Comparison of ENCODE assay signal across 14 cellular contexts in genomic region chr10:71045188-71045841, GRCh38.
DNase-seq lines count a peak whose midpoint lies in the region; ATAC-seq, FAIRE-seq and TF ChIP-seq lines count a peak whose summit lies in the region.
"Had no signal": no experiment of that assay in that cellular context is flagged by ENCODE, and none has a peak within 500 bp of the region (broad histone marks: within the 10 kb centered on the region; RNA-seq: fewer than 3 reads in every experiment).

No MANE protein-coding gene starts in this region.

- TF ChIP-seq RAD21 in GM12878 (IDR thresholded peaks at IDR 0.05; ENCODE audit: insufficient read depth, low read depth, low read length) = no peak

- BruUV-seq in GM12878 (replicated peaks; lab: Mats Ljungman, UMichigan) = no TSS peak

- peaks cover 21% of the 10 kb centered on the region for H3K27me3 Mint-ChIP-seq in nephron progenitor cell (ENCODE audit: low read depth, poor library complexity)
- H3K27me3 Mint-ChIP-seq in activated T-cell treated with anti-CD3 and anti-CD28 coated beads, Interleukin-2, amount 50 U/mL, for 24 hours = no peaks in the 10 kb centered on the region

- WGBS in GM12878 (ENCODE audit: insufficient coverage, insufficient replicate concordance, low lambda C conversion rate, missing lambda C conversion rate) = 41% methylated on average over 12 of the region's 12 CpGs

- H4K20me1 ChIP-seq in BLaER1 treated with 17β-estradiol and CSF1 and Interleukin-3, amounts not matched to agents 10 nM and 100 nM = peaks cover 0 to 19% (median 0%) of the 10 kb centered on the region in 11 experiments; a peak in 3 of 22 replicates
- H4K20me1 ChIP-seq in GM12878 (ENCODE audit: control insufficient read depth, insufficient read depth) = peaks cover under 1% of the 10 kb centered on the region; the same call in 1 of the 2 replicates

- no peaks in the 10 kb centered on the region for H3K9me3 ChIP-seq in BLaER1 treated with 17β-estradiol and CSF1 and Interleukin-3, amounts not matched to agents 10 nM and 100 nM (replicated peaks in 1 of 11)
- no peaks in the 10 kb centered on the region for H3K9me3 ChIP-seq in GM12878 (replicated peaks; ENCODE audit: control insufficient read depth, insufficient read depth, low read length)
- H3K9me3 ChIP-seq: heart left ventricle had no signal

- H3K4me3 ChIP-seq in BLaER1 treated with 17β-estradiol and CSF1 and Interleukin-3, amounts not matched to agents 10 nM and 100 nM = no peak overlapping the region
- no peak overlapping the region for H3K4me3 ChIP-seq in GM12878
- H3K4me3 ChIP-seq: heart left ventricle had no signal

- H3K4me2 ChIP-seq in BLaER1 treated with 17β-estradiol and CSF1 and Interleukin-3, amounts not matched to agents 10 nM and 100 nM = peak overlapping the region; percentile 54 to 82 (median 69)
- H3K4me2 ChIP-seq in GM12878 (ENCODE audit: control insufficient read depth, insufficient read depth) = no peak overlapping the region

- no peaks in the 10 kb centered on the region for H3K27me3 ChIP-seq in BLaER1 treated with 17β-estradiol and CSF1 and Interleukin-3, amounts not matched to agents 10 nM and 100 nM
- peaks cover 2 to 10% of the 10 kb centered on the region in 2 experiments; a peak in 3 of 4 replicates for H3K27me3 ChIP-seq in GM12878 (replicated peaks in 1 of 2; ENCODE audit: control insufficient read depth in 2 of 2, insufficient read depth in 2 of 2, low read length in 1 of 2)
- H3K27me3 ChIP-seq: heart left ventricle had no signal

- no peaks in the 10 kb centered on the region for H3K36me3 ChIP-seq in BLaER1 treated with 17β-estradiol and CSF1 and Interleukin-3, amounts not matched to agents 10 nM and 100 nM
- H3K36me3 ChIP-seq in GM12878 (ENCODE audit: control insufficient read depth in 2 of 2, insufficient read depth in 2 of 2, low read length in 1 of 2) = no peaks in the 10 kb centered on the region
- H3K36me3 ChIP-seq: heart left ventricle had no signal

- DNase-seq in NCI-H2227 (lab: John Stamatoyannopoulos, UW; ENCODE audit: unreplicated experiment) (peak; percentile 50), GM12878 (ENCODE audit: low read depth, low spot score) (no peak), nephron progenitor cell (peak; percentile 63), AG20443 (ENCODE audit: low spot score) (no peak), cerebellar nuclear complex (lab: John Stamatoyannopoulos, UW) (no peak), NCI-H2196 treated with DMSO at 0.1 percent for 48 hours (lab: John Stamatoyannopoulos, UW; ENCODE audit: unreplicated experiment) (no peak)
- DNase-seq in activated T-cell treated with anti-CD3 and anti-CD28 coated beads, Interleukin-2, amount 50 U/mL, for 24 hours = no peak
- DNase-seq: activated naive CD4-positive, alpha-beta T cell treated with anti-CD3 and anti-CD28 coated beads, Interleukin-2, amount 50 U/mL, for 16 hours; central memory CD4-positive, alpha-beta T cell; IMR-90 had no signal

- CTCF ChIA-PET in GM12878 (lab: Yijun Ruan, JAX) = no interaction called here

- peak overlapping the region; percentile 85 for H3K27ac Mint-ChIP-seq in nephron progenitor cell
- no peak overlapping the region for H3K27ac Mint-ChIP-seq in activated T-cell treated with anti-CD3 and anti-CD28 coated beads, Interleukin-2, amount 50 U/mL, for 24 hours

- TF ChIP-seq CTCF in GM12878 (IDR thresholded peaks at IDR 0.05 in 2 of 3, conservative IDR thresholded peaks at IDR 0.05 in 1 of 3; ENCODE audit: control insufficient read depth in 2 of 3, extremely low read depth in 1 of 3, insufficient read depth in 1 of 3, low read depth in 3 of 3, low read length in 3 of 3) (no peak), nephron progenitor cell (IDR thresholded peaks at IDR 0.05) (no peak)

- FAIRE-seq in GM12878 (lab: Jason Lieb, UNC) = no peak
- FAIRE-seq: TTC549 had no signal

- H3K4me3 Mint-ChIP-seq in nephron progenitor cell = peak overlapping the region; percentile 44
- no peak overlapping the region for H3K4me3 Mint-ChIP-seq in activated T-cell treated with anti-CD3 and anti-CD28 coated beads, Interleukin-2, amount 50 U/mL, for 24 hours

- RAD21 ChIA-PET in GM12878 (lab: Charles Lee; ENCODE audit: unreplicated experiment) = no interaction called here

- H3K36me3 Mint-ChIP-seq in nephron progenitor cell (ENCODE audit: low read depth) = no peaks in the 10 kb centered on the region
- H3K36me3 Mint-ChIP-seq in activated T-cell treated with anti-CD3 and anti-CD28 coated beads, Interleukin-2, amount 50 U/mL, for 24 hours (ENCODE audit: low read depth) = no peaks in the 10 kb centered on the region

- in situ Hi-C loops in GM12878 (cut with MboI) = no loop called here

- H3K4me1 ChIP-seq in BLaER1 treated with 17β-estradiol and CSF1 and Interleukin-3, amounts not matched to agents 10 nM and 100 nM = peaks cover 45 to 59% (median 48%) of the 10 kb centered on the region in 10 experiments
- H3K4me1 ChIP-seq in GM12878 (ENCODE audit: control insufficient read depth, insufficient read depth, low read length) = no peaks in the 10 kb centered on the region

- H3K27ac ChIP-seq in BLaER1 treated with 17β-estradiol and CSF1 and Interleukin-3, amounts not matched to agents 10 nM and 100 nM = peak overlapping the region in 10 of 11 experiments; percentile 1 to 71 (median 55); a peak in 17 of 22 replicates
- H3K27ac ChIP-seq in GM12878 (ENCODE audit: control insufficient read depth, insufficient read depth) = no peak overlapping the region
- H3K27ac ChIP-seq: heart left ventricle had no signal

- intact Hi-C loops in GM12878 (cut with micrococcal nuclease; ENCODE audit: unreplicated experiment) = loop anchor here (10.0 kb wide), 1 partner anchor 121 kb away; no protein-coding TSS in a partner anchor

- no peaks in the 10 kb centered on the region for H3K79me2 ChIP-seq in GM12878 (ENCODE audit: control insufficient read depth, insufficient read depth, low read length)

- H2AFZ ChIP-seq in GM12878 (ENCODE audit: control insufficient read depth, low read depth, low read length) = no peak overlapping the region

- TF ChIP-seq POLR2A in GM12878 (IDR thresholded peaks at IDR 0.05; ENCODE audit: low read depth, low read length) = no peak

- no peak for TF ChIP-seq EP300 in GM12878 (IDR thresholded peaks at IDR 0.05; ENCODE audit: borderline replicate concordance in 1 of 2, control insufficient read depth in 1 of 2, low read depth in 2 of 2, low read length in 2 of 2)

- peak overlapping the region in 8 of 11 experiments; percentile 3 to 53 (median 40); a peak in 10 of 22 replicates for H3K9ac ChIP-seq in BLaER1 treated with 17β-estradiol and CSF1 and Interleukin-3, amounts not matched to agents 10 nM and 100 nM
- H3K9ac ChIP-seq in GM12878 (ENCODE audit: control insufficient read depth, insufficient read depth, low read length) = no peak overlapping the region

- H3K9me3 Mint-ChIP-seq in nephron progenitor cell = no peaks in the 10 kb centered on the region
- no peaks in the 10 kb centered on the region for H3K9me3 Mint-ChIP-seq in activated T-cell treated with anti-CD3 and anti-CD28 coated beads, Interleukin-2, amount 50 U/mL, for 24 hours

- SMC1A ChIA-PET in GM12878 (lab: Charles Lee; ENCODE audit: uncharacterized antibody, unreplicated experiment) = interaction anchor here (0.6 kb wide), 1 partner anchor 219 kb away, joined by 3 read pairs; no protein-coding TSS in a partner anchor

- ATAC-seq in GM12878 = peak; percentile 46; the same call in 2 of the 3 replicates
- ATAC-seq: left colon had no signal

- POLR2A ChIA-PET in GM12878 (lab: Charles Lee) = no interaction called here

- H3K4me1 Mint-ChIP-seq in nephron progenitor cell = peaks cover 86% of the 10 kb centered on the region
- no peaks in the 10 kb centered on the region for H3K4me1 Mint-ChIP-seq in activated T-cell treated with anti-CD3 and anti-CD28 coated beads, Interleukin-2, amount 50 U/mL, for 24 hours (ENCODE audit: low read depth)

TF ChIP-seq in GM12878, 131 proteins besides CTCF, POLR2A, EP300 and RAD21:
- TF ChIP-seq NR2F1 (conservative IDR thresholded peaks at IDR 0.05) (0 out of 2 replicates have a peak, but pooled peaks have one; percentile 22), ZNF592 (IDR thresholded peaks at IDR 0.05) (no peak), SPI1 (IDR thresholded peaks at IDR 0.05; ENCODE audit: borderline replicate concordance, insufficient read depth, low read depth, low read length) (peak; percentile 73; the same call in 1 of the 2 replicates)

Comparison
In these comparisons a context has a peak if more than half of its experiments do, and no peak if none do; other contexts are left out.
1. DNase-seq: peak in NCI-H2227 (single experiment) and nephron progenitor cell (single experiment); none in GM12878 (single experiment), AG20443 (single experiment), activated T-cell treated with anti-CD3 and anti-CD28 coated beads, Interleukin-2, amount 50 U/mL, for 24 hours (single experiment), cerebellar nuclear complex (0 of 2) and NCI-H2196 treated with DMSO at 0.1 percent for 48 hours (single experiment).